9 cellular contexts compared by ENCODE assay signal in genomic region chr1:169110265-169110664, GRCh38. TPM values are rescaled to one million over a fixed set of nuclear protein-coding genes. Genes with fewer than 3 reads are reported as not detected.
DNase-seq lines count a peak whose midpoint lies in the region; ATAC-seq and TF ChIP-seq lines count a peak whose summit lies in the region.
"Had no signal": no experiment of that assay in that cellular context is flagged by ENCODE, and none has a peak within 500 bp of the region (broad histone marks: within the 10 kb centered on the region; RNA-seq: fewer than 3 reads in every experiment).

No MANE protein-coding gene starts in this region.

- H3K27ac Mint-ChIP-seq in endodermal cell, result peak overlapping the region; percentile 90

- H3K4me1 ChIP-seq in BLaER1 treated with 17β-estradiol and CSF1 and Interleukin-3, amounts not matched to agents 10 nM and 100 nM, result peaks cover 29 to 77% (median 46%) of the 10 kb centered on the region in 10 experiments
- H3K4me1 ChIP-seq in endodermal cell (ENCODE audit: control insufficient read depth, insufficient read depth, low read length) (peaks cover 11% of the 10 kb centered on the region), osteoblast (ENCODE audit: insufficient read depth, low read length) (peaks cover 53% of the 10 kb centered on the region), prostate gland (replicated peaks) (peaks cover 6% of the 10 kb centered on the region)

- TF ChIP-seq POLR2A in prostate gland (IDR thresholded peaks at IDR 0.05), result no peak

- intact Hi-C loops in prostate gland (cut with DNase I), result loop anchor here (5.0 kb wide), 1 partner anchor 237 kb away; no protein-coding TSS in a partner anchor

- H3K4me2 ChIP-seq in BLaER1 treated with 17β-estradiol and CSF1 and Interleukin-3, amounts not matched to agents 10 nM and 100 nM, result peak overlapping the region; percentile 26 to 98 (median 65); a peak in 21 of 22 replicates
- peak overlapping the region; percentile 71 for H3K4me2 ChIP-seq in osteoblast (ENCODE audit: insufficient read depth, low read length)

- H3K9ac ChIP-seq in BLaER1 treated with 17β-estradiol and CSF1 and Interleukin-3, amounts not matched to agents 10 nM and 100 nM, result peak overlapping the region in 4 of 11 experiments; percentile 18 to 85 (median 46); a peak in 7 of 22 replicates
- no peak overlapping the region for H3K9ac ChIP-seq in endodermal cell (ENCODE audit: extremely low read depth, low read length, poor library complexity, severe bottlenecking)

- 51 to 60% methylated on average over 3 of the region's 3 CpGs for WGBS in endodermal cell (ENCODE audit: insufficient coverage in 1 of 2, insufficient read length in 1 of 2), 2 experiments
- WGBS in prostate gland, result 14% methylated on average over 3 of the region's 3 CpGs

- DNase-seq in NCI-H526 (lab: John Stamatoyannopoulos, UW) (peak; percentile 36 to 58), endodermal cell (no peak), osteoblast (ENCODE audit: insufficient read length, low spot score, missing footprints) (no peak), prostate gland (ENCODE audit: low spot score) (no peak), GDM1 (lab: John Stamatoyannopoulos, UW) (no peak), A172 (ENCODE audit: low spot score) (no peak)
- DNase-seq: activated CD4-positive, alpha-beta T cell treated with anti-CD3 and anti-CD28 coated beads, Interleukin-2, amount 50 U/mL, for 4 hours had no signal

- peaks cover 0 to 6% (median 0%) of the 10 kb centered on the region in 11 experiments; a peak in 3 of 22 replicates for H4K20me1 ChIP-seq in BLaER1 treated with 17β-estradiol and CSF1 and Interleukin-3, amounts not matched to agents 10 nM and 100 nM
- H4K20me1 ChIP-seq in osteoblast (ENCODE audit: insufficient read depth, low read length), result no peaks in the 10 kb centered on the region

- peaks cover 37% of the 10 kb centered on the region for H3K36me3 Mint-ChIP-seq in endodermal cell (ENCODE audit: low read depth)

- peak overlapping the region; percentile 20 for H2AFZ ChIP-seq in osteoblast (ENCODE audit: low read length)

- H3K4me3 Mint-ChIP-seq in endodermal cell, result peak overlapping the region; percentile 76

- peaks cover 0 to 38% (median 6%) of the 10 kb centered on the region in 11 experiments; a peak in 10 of 22 replicates for H3K36me3 ChIP-seq in BLaER1 treated with 17β-estradiol and CSF1 and Interleukin-3, amounts not matched to agents 10 nM and 100 nM
- peaks cover 39% of the 10 kb centered on the region for H3K36me3 ChIP-seq in endodermal cell (ENCODE audit: control insufficient read depth, insufficient read depth, low read length)
- H3K36me3 ChIP-seq in osteoblast (ENCODE audit: insufficient read depth, low read length), result peaks cover 12% of the 10 kb centered on the region
- peaks cover 0 to 2% of the 10 kb centered on the region in 2 donors for H3K36me3 ChIP-seq in prostate gland

- peak overlapping the region in 5 of 10 experiments; percentile 1 to 97 (median 22); a peak in 7 of 20 replicates for H3K4me3 ChIP-seq in BLaER1 treated with 17β-estradiol and CSF1 and Interleukin-3, amounts not matched to agents 10 nM and 100 nM
- peak overlapping the region; percentile 99 for H3K4me3 ChIP-seq in endodermal cell (ENCODE audit: low read length)
- H3K4me3 ChIP-seq in osteoblast (ENCODE audit: insufficient read depth, low read length), result peak overlapping the region; percentile 23
- H3K4me3 ChIP-seq in prostate gland, result peak overlapping the region in 1 of 2 donors; percentile 6

- H3K9me3 ChIP-seq in BLaER1 treated with 17β-estradiol and CSF1 and Interleukin-3, amounts not matched to agents 10 nM and 100 nM (replicated peaks in 1 of 11), result no peaks in the 10 kb centered on the region
- H3K9me3 ChIP-seq in endodermal cell (ENCODE audit: control insufficient read depth, low read length) (no peaks in the 10 kb centered on the region), osteoblast (ENCODE audit: low read depth, low read length) (no peaks in the 10 kb centered on the region), prostate gland (no peaks in the 10 kb centered on the region)

- ATAC-seq in GM21529 (IDR thresholded peaks at IDR 0.05; ENCODE audit: unreplicated experiment), result no peak

- TF ChIP-seq CTCF in endodermal cell (conservative IDR thresholded peaks at IDR 0.05) (no peak), osteoblast (IDR thresholded peaks at IDR 0.05; ENCODE audit: extremely low read depth, low read depth, low read length) (no peak), prostate gland (IDR thresholded peaks at IDR 0.05) (no peak)

- no peaks in the 10 kb centered on the region for H3K27me3 Mint-ChIP-seq in endodermal cell (ENCODE audit: insufficient read depth)

- peaks cover 4 to 27% (median 18%) of the 10 kb centered on the region in 11 experiments; a peak in 20 of 22 replicates for H3K27me3 ChIP-seq in BLaER1 treated with 17β-estradiol and CSF1 and Interleukin-3, amounts not matched to agents 10 nM and 100 nM
- H3K27me3 ChIP-seq in endodermal cell (ENCODE audit: control insufficient read depth, insufficient read depth, low read length, poor library complexity, severe bottlenecking), result peaks cover under 1% of the 10 kb centered on the region
- peaks cover 4% of the 10 kb centered on the region for H3K27me3 ChIP-seq in osteoblast (ENCODE audit: insufficient read depth, low read length)
- no peaks in the 10 kb centered on the region for H3K27me3 ChIP-seq in prostate gland (replicated peaks; ENCODE audit: insufficient read depth)

- H3K27ac ChIP-seq in BLaER1 treated with 17β-estradiol and CSF1 and Interleukin-3, amounts not matched to agents 10 nM and 100 nM, result peak overlapping the region in 4 of 11 experiments; percentile 8 to 54 (median 46); a peak in 6 of 22 replicates
- H3K27ac ChIP-seq in endodermal cell (ENCODE audit: low read depth, low read length), result no peak overlapping the region
- peak overlapping the region; percentile 93 for H3K27ac ChIP-seq in osteoblast (ENCODE audit: low read depth, low read length)
- H3K27ac ChIP-seq in prostate gland, result peak overlapping the region in 1 of 2 donors; percentile 73

- peaks cover 40% of the 10 kb centered on the region for H3K79me2 ChIP-seq in osteoblast (ENCODE audit: insufficient read depth, low read length)

- no peaks in the 10 kb centered on the region for H3K9me3 Mint-ChIP-seq in endodermal cell

- peaks cover 48% of the 10 kb centered on the region for H3K4me1 Mint-ChIP-seq in endodermal cell

RNA-seq across cellular contexts. Expression of gene ATP1B1, which starts 3.8 kb away (rescaled TPM):
- total RNA-seq in endodermal cell (10 to 100 TPM; 49.9 to 56.3 TPM), osteoblast (8.3 and 12.7 TPM in 2 replicates), prostate gland (100 to 1,000 TPM in 1 of 2 donors, 10 to 100 TPM in 1; 59.4 to 139 TPM)
- 68.1 TPM for polyA plus RNA-seq in endodermal cell (2013, experiment 1 of 2)
- polyA plus RNA-seq in endodermal cell (2013, experiment 2 of 2), result 67.6 TPM
- total RNA-seq in A172 (2014; rRNA removed; shearing (Covaris generic)), result 44.8 and 60.1 TPM in 2 replicates

Comparison
In these comparisons a context has a peak if more than half of its experiments do, and no peak if none do; other contexts are left out.
1. DNase-seq: peak in NCI-H526 (2 of 2); none in endodermal cell (single experiment), osteoblast (single experiment), prostate gland (single experiment), GDM1 (single experiment) and A172 (single experiment).